ENCODE assay signal across 8 cellular contexts in genomic region chr13:112689498-112690241, GRCh38. TPM values are rescaled to one million over a fixed set of nuclear protein-coding genes. Genes with fewer than 3 reads are reported as not detected.
DNase-seq lines count a peak whose midpoint lies in the region; ATAC-seq, FAIRE-seq and TF ChIP-seq lines count a peak whose summit lies in the region.

TSS of gene ATP11A (plus strand) at chr13:112690038. CDS start at chr13:112690417, 379 bp downstream.

- H3K4me3 ChIP-seq in BLaER1 treated with 17β-estradiol and CSF1 and Interleukin-3, amounts not matched to agents 10 nM and 100 nM: peak within 1 kb of the TSS; percentile 88 to 100 (median 98)
- peak within 1 kb of the TSS; percentile 83 for H3K4me3 ChIP-seq in ectodermal cell (ENCODE audit: insufficient read depth, low read depth, low read length)
- H3K4me3 ChIP-seq in lung: peak within 1 kb of the TSS; percentile 84

- peaks cover 0 to 13% (median 0%) of the 10 kb centered on the region in 11 experiments; a peak in 1 of 22 replicates for H3K36me3 ChIP-seq in BLaER1 treated with 17β-estradiol and CSF1 and Interleukin-3, amounts not matched to agents 10 nM and 100 nM
- no peaks in the 10 kb centered on the region for H3K36me3 ChIP-seq in ectodermal cell (ENCODE audit: control insufficient read depth, insufficient read depth, low read length)
- no peaks in the 10 kb centered on the region for H3K36me3 ChIP-seq in lung (ENCODE audit: control insufficient read depth in 2 of 2, insufficient read depth in 2 of 2, low read length in 2 of 2)

- H3K9me3 ChIP-seq in BLaER1 treated with 17β-estradiol and CSF1 and Interleukin-3, amounts not matched to agents 10 nM and 100 nM (replicated peaks in 1 of 11): no peaks in the 10 kb centered on the region
- H3K9me3 ChIP-seq in ectodermal cell (ENCODE audit: control insufficient read depth, low read length) (no peaks in the 10 kb centered on the region), lung (ENCODE audit: control insufficient read depth in 2 of 2, insufficient read depth in 1 of 2, low read length in 1 of 2) (no peaks in the 10 kb centered on the region)

- peaks cover 49 to 62% (median 60%) of the 10 kb centered on the region in 10 experiments for H3K4me1 ChIP-seq in BLaER1 treated with 17β-estradiol and CSF1 and Interleukin-3, amounts not matched to agents 10 nM and 100 nM
- H3K4me1 ChIP-seq in ectodermal cell (ENCODE audit: control insufficient read depth, insufficient read depth, low read length): peaks cover 18% of the 10 kb centered on the region
- peaks cover 11 to 19% of the 10 kb centered on the region in 2 donors for H3K4me1 ChIP-seq in lung (ENCODE audit: control insufficient read depth in 2 of 2, insufficient read depth in 2 of 2, low read length in 2 of 2)

- H3K27me3 ChIP-seq in BLaER1 treated with 17β-estradiol and CSF1 and Interleukin-3, amounts not matched to agents 10 nM and 100 nM: no peaks in the 10 kb centered on the region
- H3K27me3 ChIP-seq in ectodermal cell (ENCODE audit: control insufficient read depth, insufficient read depth, low read length, poor library complexity, severe bottlenecking) (peaks cover 6% of the 10 kb centered on the region), lung (ENCODE audit: control insufficient read depth, insufficient read depth) (no peaks in the 10 kb centered on the region)

- H4K20me1 ChIP-seq in BLaER1 treated with 17β-estradiol and CSF1 and Interleukin-3, amounts not matched to agents 10 nM and 100 nM: peaks cover 30 to 45% (median 33%) of the 10 kb centered on the region in 11 experiments; a peak in 21 of 22 replicates

- DNase-seq in GM19239 (ENCODE audit: insufficient read length, low spot score): peak; percentile 99
- DNase-seq in NCI-H748 treated with DMSO at 0.1 percent for 48 hours (lab: John Stamatoyannopoulos, UW): peak; percentile 75
- DNase-seq in activated CD8-positive, alpha-beta memory T cell treated with anti-CD3 and anti-CD28 coated beads for 1 hour (ENCODE audit: extremely low read depth in 1 of 2, low read depth in 1 of 2): peak; percentile 25 to 61
- peak; percentile 92 for DNase-seq in lung (ENCODE audit: low spot score)
- peak; percentile 44 to 70 (median 60) for DNase-seq in stimulated activated CD4-positive, alpha-beta T cell treated with anti-CD3 and anti-CD28 coated beads, TNF-alpha, amount 100 ng/mL, for 1 hour (ENCODE audit: low read depth in 3 of 3, low spot score in 1 of 3)

- H3K4me2 ChIP-seq in BLaER1 treated with 17β-estradiol and CSF1 and Interleukin-3, amounts not matched to agents 10 nM and 100 nM: peak within 1 kb of the TSS; percentile 85 to 99 (median 95)

- no peak for TF ChIP-seq CTCF in lung (IDR thresholded peaks at IDR 0.05; ENCODE audit: control extremely low read depth, extremely low read depth)

- H3K9ac ChIP-seq in BLaER1 treated with 17β-estradiol and CSF1 and Interleukin-3, amounts not matched to agents 10 nM and 100 nM: peak within 1 kb of the TSS; percentile 92 to 97 (median 95)

- H3K27ac ChIP-seq in BLaER1 treated with 17β-estradiol and CSF1 and Interleukin-3, amounts not matched to agents 10 nM and 100 nM: peak within 1 kb of the TSS; percentile 88 to 94 (median 91)
- peak within 1 kb of the TSS; percentile 30 for H3K27ac ChIP-seq in ectodermal cell (ENCODE audit: insufficient read depth, low read depth, low read length, poor library complexity, severe bottlenecking)
- peak within 1 kb of the TSS; percentile 91 to 99 for H3K27ac ChIP-seq in lung (ENCODE audit: low read depth in 1 of 2, low read length in 1 of 2)

- WGBS in ectodermal cell, 2 experiments: 1 to 2% methylated on average over 86 of the region's 86 CpGs
- WGBS in lung, 2 donors: 0 to 1% methylated on average over 53 to 86 of the region's 86 CpGs

- peak; percentile 57 for FAIRE-seq in GM19239 (lab: Jason Lieb, UNC)

- ATAC-seq in HG03442 (IDR thresholded peaks at IDR 0.05; ENCODE audit: unreplicated experiment): peak; percentile 77
- peak; percentile 67 for ATAC-seq in lung (ENCODE audit: insufficient read depth, low FRiP score)

RNA-seq across cellular contexts. Expression of gene ATP11A, which starts in this region (rescaled TPM):
- polyA plus RNA-seq in ectodermal cell (2013, experiment 1 of 4): 35.7 TPM
- 48.6 TPM for polyA plus RNA-seq in ectodermal cell (2013, experiment 2 of 4)
- 30.4 TPM for polyA plus RNA-seq in ectodermal cell (2013, experiment 3 of 4)
- polyA plus RNA-seq in ectodermal cell (2013, experiment 4 of 4): 33.3 TPM
- total RNA-seq in lung: 100 to 1,000 TPM; 262 to 317 TPM
- 10 to 100 TPM; 46.3 to 62.9 TPM for polyA plus RNA-seq in lung

Comparison
In these comparisons a context has a peak if more than half of its experiments do, and no peak if none do; other contexts are left out.
1. Peak in every context shown above with its lines: DNase-seq, ATAC-seq, H3K4me3 ChIP-seq and H3K27ac ChIP-seq.
2. H3K27ac ChIP-seq: peak in every context shown above with its lines; median percentile 95 in lung; 91 in BLaER1 treated with 17β-estradiol and CSF1 and Interleukin-3, amounts not matched to agents 10 nM and 100 nM; 30 in ectodermal cell.
3. DNase-seq: peak in every context shown above with its lines; median percentile 99 in GM19239; 92 in lung; 75 in NCI-H748 treated with DMSO at 0.1 percent for 48 hours; 60 in stimulated activated CD4-positive, alpha-beta T cell treated with anti-CD3 and anti-CD28 coated beads, TNF-alpha, amount 100 ng/mL, for 1 hour; 43 in activated CD8-positive, alpha-beta memory T cell treated with anti-CD3 and anti-CD28 coated beads for 1 hour.